In genomic region chr2:131672471-131673399, GRCh38 we compare ENCODE assay signal across 8 cellular contexts.
DNase-seq lines count a peak whose midpoint lies in the region; ATAC-seq, FAIRE-seq and TF ChIP-seq lines count a peak whose summit lies in the region.
"Not testable (repeated sequence)": the region's sequence is repeated elsewhere in the genome, so short reads cannot be mapped to it uniquely, and the experiment has no call there.

No MANE protein-coding gene starts in this region.

- RAD21 ChIA-PET in GM12878 (lab: Charles Lee; ENCODE audit: unreplicated experiment): interaction anchor here (0.7 to 3.3 kb wide), 15 partner anchors 9 to 1514 kb away, joined by 3 to 39 read pairs (median 4); a partner anchor contains a TSS

- peak overlapping the region; percentile 32 for H3K4me3 Mint-ChIP-seq in T-helper 2 cell treated with Interferon-gamma antibody and Interleukin-4, amounts not matched to agents 5 μg/mL and 100 μg/mL, for 36 hours

- in situ Hi-C loops in ACHN (cut with HindIII; ENCODE audit: low pct_ligation_motif_present, low pct_unique_long_range_greater_than_20kb, low sequenced_read_pairs): not testable (repeated sequence)
- in situ Hi-C loops in GM12878 (cut with MboI): loop anchor here (5.0 to 10.0 kb wide), 4 partner anchors 132 to 1518 kb away; no protein-coding TSS in a partner anchor

- H2AFZ ChIP-seq in GM12878 (ENCODE audit: control insufficient read depth, low read depth, low read length): peak overlapping the region; percentile 71

- not testable (repeated sequence) for H4K20me1 ChIP-seq in GM12878 (ENCODE audit: control insufficient read depth, insufficient read depth)

- not testable (repeated sequence) for H3K79me2 ChIP-seq in GM12878 (ENCODE audit: control insufficient read depth, insufficient read depth, low read length)

- POLR2A ChIA-PET in GM12878 (lab: Charles Lee): interaction anchor here (0.9 kb wide), 1 partner anchor 9 kb away, joined by 3 read pairs; no protein-coding TSS in a partner anchor

- not testable (repeated sequence) for FAIRE-seq in GM12878 (lab: Jason Lieb, UNC)

- not testable (repeated sequence) for H3K4me3 ChIP-seq in GM12878

- not testable (repeated sequence) for H3K36me3 ChIP-seq in GM12878 (ENCODE audit: control insufficient read depth in 2 of 2, insufficient read depth in 2 of 2, low read length in 1 of 2)

- not testable (repeated sequence) for H3K27ac Mint-ChIP-seq in T-helper 2 cell treated with Interferon-gamma antibody and Interleukin-4, amounts not matched to agents 5 μg/mL and 100 μg/mL, for 36 hours

- BruUV-seq in GM12878 (replicated peaks; lab: Mats Ljungman, UMichigan): not testable (repeated sequence)

- 8% methylated on average over 32 of the region's 38 CpGs for WGBS in GM12878 (ENCODE audit: insufficient coverage, insufficient replicate concordance, low lambda C conversion rate, missing lambda C conversion rate)

- peak; percentile 44 to 63 (median 56) for TF ChIP-seq CTCF in GM12878 (IDR thresholded peaks at IDR 0.05 in 2 of 3, conservative IDR thresholded peaks at IDR 0.05 in 1 of 3; ENCODE audit: control insufficient read depth in 2 of 3, extremely low read depth in 1 of 3, insufficient read depth in 1 of 3, low read depth in 3 of 3, low read length in 3 of 3)

- not testable (repeated sequence) for H3K9me3 ChIP-seq in GM12878 (replicated peaks; ENCODE audit: control insufficient read depth, insufficient read depth, low read length)

- H3K9ac ChIP-seq in GM12878 (ENCODE audit: control insufficient read depth, insufficient read depth, low read length): not testable (repeated sequence)

- ATAC-seq in GM18858 (IDR thresholded peaks at IDR 0.05; ENCODE audit: unreplicated experiment) (peak; percentile 63), HG02973 (IDR thresholded peaks at IDR 0.05; ENCODE audit: unreplicated experiment) (peak; percentile 83), GM12878 (peak; percentile 96)

- not testable (repeated sequence) for H3K27me3 ChIP-seq in GM12878 (replicated peaks in 1 of 2; ENCODE audit: control insufficient read depth in 2 of 2, insufficient read depth in 2 of 2, low read length in 1 of 2)

- H3K27ac ChIP-seq in GM12878 (ENCODE audit: control insufficient read depth, insufficient read depth): not testable (repeated sequence)

- H3K27me3 Mint-ChIP-seq in T-helper 2 cell treated with Interferon-gamma antibody and Interleukin-4, amounts not matched to agents 5 μg/mL and 100 μg/mL, for 36 hours (ENCODE audit: low read depth): peaks cover 31% of the 10 kb centered on the region

- H3K36me3 Mint-ChIP-seq in T-helper 2 cell treated with Interferon-gamma antibody and Interleukin-4, amounts not matched to agents 5 μg/mL and 100 μg/mL, for 36 hours (ENCODE audit: low read depth): not testable (repeated sequence)

- TF ChIP-seq POLR2A in GM12878 (IDR thresholded peaks at IDR 0.05; ENCODE audit: low read depth, low read length): not testable (repeated sequence)

- intact Hi-C loops in GM12878 (cut with micrococcal nuclease; ENCODE audit: unreplicated experiment): loop anchor here (1.0 to 10.0 kb wide), 7 partner anchors 92 to 1514 kb away; partner anchors contain the start of gene MZT2A

- H3K4me1 Mint-ChIP-seq in T-helper 2 cell treated with Interferon-gamma antibody and Interleukin-4, amounts not matched to agents 5 μg/mL and 100 μg/mL, for 36 hours (ENCODE audit: low read depth): not testable (repeated sequence)

- H3K4me2 ChIP-seq in GM12878 (ENCODE audit: control insufficient read depth, insufficient read depth): peak overlapping the region; percentile 86

- CTCF ChIA-PET in GM12878 (lab: Yijun Ruan, JAX): interaction anchor here (0.6 to 4.2 kb wide), 27 partner anchors 9 to 1494 kb away, joined by 3 to 74 read pairs (median 4); partner anchors contain the start of genes CCDC74A and MZT2A

- TF ChIP-seq EP300 in GM12878 (IDR thresholded peaks at IDR 0.05; ENCODE audit: borderline replicate concordance in 1 of 2, control insufficient read depth in 1 of 2, low read depth in 2 of 2, low read length in 2 of 2): not testable (repeated sequence)

- DNase-seq in ACHN (peak; percentile 70), NCI-H1436 (lab: John Stamatoyannopoulos, UW) (peak; percentile 19), hypothalamus (lab: John Stamatoyannopoulos, UW) (peak in 37 of 51 donors; percentile 5 to 65 (median 33)), retina (peak; percentile 86)
- DNase-seq in T-helper 2 cell treated with Interferon-gamma antibody and Interleukin-4, amounts not matched to agents 5 μg/mL and 100 μg/mL, for 36 hours (ENCODE audit: low spot score): peak; percentile 34
- DNase-seq in GM12878 (ENCODE audit: low read depth, low spot score): not testable (repeated sequence)

- TF ChIP-seq RAD21 in GM12878 (IDR thresholded peaks at IDR 0.05; ENCODE audit: insufficient read depth, low read depth, low read length): peak; percentile 42; the same call in 1 of the 2 replicates

- peaks cover 19% of the 10 kb centered on the region for H3K4me1 ChIP-seq in GM12878 (ENCODE audit: control insufficient read depth, insufficient read depth, low read length)

- SMC1A ChIA-PET in GM12878 (lab: Charles Lee; ENCODE audit: uncharacterized antibody, unreplicated experiment): interaction anchor here (0.6 to 3.0 kb wide), 13 partner anchors 9 to 1340 kb away, joined by 3 to 22 read pairs (median 4); no protein-coding TSS in a partner anchor

- H3K9me3 Mint-ChIP-seq in T-helper 2 cell treated with Interferon-gamma antibody and Interleukin-4, amounts not matched to agents 5 μg/mL and 100 μg/mL, for 36 hours: not testable (repeated sequence)

TF ChIP-seq in GM12878, 131 proteins besides CTCF, POLR2A, EP300 and RAD21:
- TF ChIP-seq NR2F1 (conservative IDR thresholded peaks at IDR 0.05) (peak; percentile 49; the same call in 1 of the 2 replicates), RUNX3 (IDR thresholded peaks at IDR 0.05; ENCODE audit: low read length) (peak; percentile 49; the same call in 1 of the 2 replicates), IKZF2 (IDR thresholded peaks at IDR 0.05) (0 out of 4 replicates have a peak, but pooled peaks of 1 of the 2 experiments have one; percentile 16), SMC3 (IDR thresholded peaks at IDR 0.05; ENCODE audit: borderline replicate concordance, low read length) (peak; percentile 64), RELB (IDR thresholded peaks at IDR 0.05; ENCODE audit: low read depth) (0 out of 2 replicates have a peak, but pooled peaks have one; percentile 20), BHLHE40 (IDR thresholded peaks at IDR 0.05; ENCODE audit: borderline replicate concordance in 1 of 2, low read depth in 2 of 2, low read length in 1 of 2) (0 out of 4 replicates have a peak, but pooled peaks of 1 of the 2 experiments have one; percentile 10), YY1 (IDR thresholded peaks at IDR 0.05; ENCODE audit: low read depth, low read length) (peak; percentile 67), GATAD2B (conservative IDR thresholded peaks at IDR 0.05; ENCODE audit: low read depth) (0 out of 2 replicates have a peak, but pooled peaks have one; percentile 26), CHD2 (IDR thresholded peaks at IDR 0.05; ENCODE audit: borderline replicate concordance, low read depth, low read length) (0 out of 2 replicates have a peak, but pooled peaks have one; percentile 29), MLLT1 (IDR thresholded peaks at IDR 0.05) (0 out of 2 replicates have a peak, but pooled peaks have one; percentile 44), CBFB (IDR thresholded peaks at IDR 0.05; ENCODE audit: low read depth) (peak; percentile 32; the same call in 1 of the 2 replicates)
